25 cellular contexts compared by ENCODE assay signal in genomic region chr6:26530203-26530602, GRCh38. TPM values are rescaled to one million over a fixed set of nuclear protein-coding genes. Genes with fewer than 3 reads are reported as not detected.
DNase-seq lines count a peak whose midpoint lies in the region; ATAC-seq and TF ChIP-seq lines count a peak whose summit lies in the region.
"Had no signal": no experiment of that assay in that cellular context is flagged by ENCODE, and none has a peak within 500 bp of the region (broad histone marks: within the 10 kb centered on the region; RNA-seq: fewer than 3 reads in every experiment).

No MANE protein-coding gene starts in this region.

- H2AFZ ChIP-seq in Loucy (ENCODE audit: low read length): 0 out of 2 replicates have a peak overlapping the region, but pooled peaks have one; percentile 50

- H3K4me3 Mint-ChIP-seq in CD4-positive, alpha-beta T cell: no peak overlapping the region
- no peak overlapping the region for H3K4me3 Mint-ChIP-seq in naive thymus-derived CD8-positive, alpha-beta T cell
- H3K4me3 Mint-ChIP-seq: CD14-positive monocyte had no signal

- H3K27ac ChIP-seq in CD4-positive, alpha-beta T cell (ENCODE audit: low read depth, low read length): no peak overlapping the region
- H3K27ac ChIP-seq in esophagus muscularis mucosa (replicated peaks in 1 of 4): no peak overlapping the region
- H3K27ac ChIP-seq: BLaER1, HL-60 had no signal

- no peak for DNase-seq in CD4-positive, alpha-beta T cell
- DNase-seq in left lobe of liver (ENCODE audit: low spot score) (peak; percentile 70), LoVo (ENCODE audit: low spot score) (no peak), esophagus muscularis mucosa (ENCODE audit: extremely low spot score) (no peak)
- no peak for DNase-seq in naive thymus-derived CD8-positive, alpha-beta T cell
- DNase-seq in activated CD8-positive, alpha-beta memory T cell treated with anti-CD3 and anti-CD28 coated beads, Interleukin-2, amount 50 U/mL, for 48 hours: no peak
- DNase-seq: 8988T; CD8-positive, alpha-beta memory T cell; COR-L47; DMS 273 treated with DMSO at 0.1 percent for 48 hours; DMS53; DND-41; EL; IMR-90 had no signal

- 89% methylated on average over 2 of the region's 2 CpGs for WGBS in esophagus muscularis mucosa

- ATAC-seq in CD4-positive, alpha-beta T cell (ENCODE audit: poor library complexity): no peak
- ATAC-seq in left lobe of liver (peak; percentile 87), GM21529 (IDR thresholded peaks at IDR 0.05; ENCODE audit: unreplicated experiment) (no peak)
- no peak for ATAC-seq in naive thymus-derived CD8-positive, alpha-beta T cell
- ATAC-seq: GM12878 had no signal

- CTCF ChIA-PET in CD4-positive, alpha-beta T cell (lab: Charles Lee): interaction anchor here (1.4 kb wide), 1 partner anchor 39 kb away, joined by 3 read pairs; no protein-coding TSS in a partner anchor

- no peak for TF ChIP-seq POLR2A in esophagus muscularis mucosa (IDR thresholded peaks at IDR 0.05; ENCODE audit: low read depth)

- no peaks in the 10 kb centered on the region for H3K79me2 ChIP-seq in Loucy (ENCODE audit: insufficient read depth, low read length)

- H4K20me1 ChIP-seq in Loucy (ENCODE audit: insufficient read depth, low read length, poor library complexity, severe bottlenecking): no peaks in the 10 kb centered on the region
- H4K20me1 ChIP-seq: BLaER1 had no signal

- H3K27me3 Mint-ChIP-seq in CD4-positive, alpha-beta T cell: peaks cover 7% of the 10 kb centered on the region
- H3K27me3 Mint-ChIP-seq in naive thymus-derived CD8-positive, alpha-beta T cell: peaks cover 0 to 4% (median 0%) of the 10 kb centered on the region in 5 donors

- intact Hi-C loops in CD4-positive, alpha-beta T cell (cut with DNase I, micrococcal nuclease): loop anchor here in 1 of 2 experiments (10.0 kb wide), 1 partner anchor 945 kb away; the partner anchor contains the start of gene ZNF184
- intact Hi-C loops in esophagus muscularis mucosa (cut with DNase I): loop anchor here (5.0 kb wide), 2 partner anchors 37 to 73 kb away; partner anchors contain the start of gene BTN2A1

- H3F3A ChIP-seq in Loucy (ENCODE audit: low read depth): 0 out of 2 replicates have a peak, but pooled peaks cover 10% of the 10 kb centered on the region

- H3K27me3 ChIP-seq in CD4-positive, alpha-beta T cell (ENCODE audit: control insufficient read depth, insufficient read depth, low read length): no peaks in the 10 kb centered on the region
- H3K27me3 ChIP-seq in Loucy (ENCODE audit: insufficient read depth, low read length, poor library complexity, severe bottlenecking) (no peaks in the 10 kb centered on the region), esophagus muscularis mucosa (no peaks in the 10 kb centered on the region)
- H3K27me3 ChIP-seq: BLaER1 had no signal

- no peaks in the 10 kb centered on the region for H3K9me2 ChIP-seq in Loucy (replicated peaks; ENCODE audit: low read depth, low read length)

- H3K36me3 ChIP-seq in Loucy (ENCODE audit: insufficient read depth, low read length) (no peaks in the 10 kb centered on the region), esophagus muscularis mucosa (no peaks in the 10 kb centered on the region)
- H3K36me3 ChIP-seq: BLaER1, HAP-1 had no signal

- H3K9me3 ChIP-seq in CD4-positive, alpha-beta T cell (ENCODE audit: control insufficient read depth, low read length): no peaks in the 10 kb centered on the region
- H3K9me3 ChIP-seq in Loucy (ENCODE audit: insufficient read depth, low read depth, low read length): no peaks in the 10 kb centered on the region
- peaks cover 0 to 5% (median 0%) of the 10 kb centered on the region in 4 donors for H3K9me3 ChIP-seq in esophagus muscularis mucosa
- H3K9me3 ChIP-seq: BLaER1, HAP-1 had no signal

- no peak overlapping the region for H3K4me3 ChIP-seq in Loucy (ENCODE audit: low read length, poor library complexity, severe bottlenecking)
- no peak overlapping the region for H3K4me3 ChIP-seq in esophagus muscularis mucosa
- H3K4me3 ChIP-seq: BLaER1, GM12878, HAP-1 had no signal

- H3K4me1 ChIP-seq in Loucy (ENCODE audit: insufficient read depth, low read length, poor library complexity, severe bottlenecking) (peaks cover 9% of the 10 kb centered on the region), esophagus muscularis mucosa (peaks cover 7 to 14% (median 10%) of the 10 kb centered on the region in 4 donors)

- no peak overlapping the region for H3K9ac ChIP-seq in Loucy (ENCODE audit: low read depth, low read length, poor library complexity, severe bottlenecking)
- H3K9ac ChIP-seq: BLaER1 had no signal

- no peak for TF ChIP-seq EP300 in esophagus muscularis mucosa (IDR thresholded peaks at IDR 0.05)

- peaks cover 19% of the 10 kb centered on the region for H3K36me3 Mint-ChIP-seq in CD4-positive, alpha-beta T cell (ENCODE audit: low read depth)
- peaks cover 0 to 3% (median 3%) of the 10 kb centered on the region in 3 donors for H3K36me3 Mint-ChIP-seq in naive thymus-derived CD8-positive, alpha-beta T cell
- H3K36me3 Mint-ChIP-seq: CD14-positive monocyte had no signal

- H3K4me1 Mint-ChIP-seq in CD4-positive, alpha-beta T cell (ENCODE audit: low read depth): peaks cover 32% of the 10 kb centered on the region
- peaks cover 23 to 53% (median 50%) of the 10 kb centered on the region in 4 donors for H3K4me1 Mint-ChIP-seq in naive thymus-derived CD8-positive, alpha-beta T cell

- POLR2A ChIA-PET in CD4-positive, alpha-beta T cell (lab: Charles Lee): interaction anchor here (1.1 kb wide), 1 partner anchor 9 kb away, joined by 3 read pairs; no protein-coding TSS in a partner anchor
- POLR2A ChIA-PET in naive thymus-derived CD8-positive, alpha-beta T cell (lab: Charles Lee): interaction anchor here (0.6 to 1.2 kb wide), 3 partner anchors 55 to 326 kb away, joined by 3 read pairs; a partner anchor contains a TSS

- H3K9me3 Mint-ChIP-seq in CD4-positive, alpha-beta T cell: peaks cover 3% of the 10 kb centered on the region
- H3K9me3 Mint-ChIP-seq in naive thymus-derived CD8-positive, alpha-beta T cell: peaks cover 0 to 5% (median 0%) of the 10 kb centered on the region in 9 donors
- H3K9me3 Mint-ChIP-seq: CD14-positive monocyte had no signal

- no peak for TF ChIP-seq CTCF in CD4-positive, alpha-beta T cell (IDR thresholded peaks at IDR 0.05)
- TF ChIP-seq CTCF in Loucy (conservative IDR thresholded peaks at IDR 0.05; ENCODE audit: low read length) (no peak), esophagus muscularis mucosa (IDR thresholded peaks at IDR 0.05) (no peak)

- peak overlapping the region; percentile 18 for H3K27ac Mint-ChIP-seq in CD4-positive, alpha-beta T cell
- H3K27ac Mint-ChIP-seq in naive thymus-derived CD8-positive, alpha-beta T cell: peak overlapping the region in 7 of 10 donors; percentile 6 to 93 (median 60)
- H3K27ac Mint-ChIP-seq: CD14-positive monocyte had no signal

- no peak overlapping the region for H3K4me2 ChIP-seq in Loucy (ENCODE audit: low read depth, low read length, poor library complexity, severe bottlenecking)
- H3K4me2 ChIP-seq: BLaER1 had no signal

RNA-seq across cellular contexts. Expression of gene HMGN4, which starts 8.0 kb away (rescaled TPM):
- total RNA-seq in CD4-positive, alpha-beta T cell: 10 to 100 TPM; 22.7 to 24.8 TPM
- total RNA-seq in left lobe of liver: 4.7 TPM
- total RNA-seq in naive thymus-derived CD8-positive, alpha-beta T cell: 10 to 100 TPM; 73.3 to 77.5 TPM
- 100 to 1,000 TPM; 110 to 183 (median 151) TPM for polyA plus RNA-seq in naive thymus-derived CD8-positive, alpha-beta T cell
- 100 to 1,000 TPM in 1 of 4 donors, 10 to 100 TPM in 3; 80.2 to 117 (median 86.5) TPM for total RNA-seq in esophagus muscularis mucosa

RNA-seq across cellular contexts. Expression of gene BTN1A1, which starts 30.1 kb away (rescaled TPM):
- not detected for total RNA-seq in CD4-positive, alpha-beta T cell
- total RNA-seq in left lobe of liver (not detected), esophagus muscularis mucosa (not detected)
- not detected for total RNA-seq in naive thymus-derived CD8-positive, alpha-beta T cell
- not detected for polyA plus RNA-seq in naive thymus-derived CD8-positive, alpha-beta T cell
- total RNA-seq: A673, G401, H4, HT1080, IMR-90 had no signal
- polyA plus RNA-seq: CD14-positive monocyte; CD8-positive, alpha-beta memory T cell; IMR-90 had no signal
